16 cellular contexts compared by ENCODE assay signal in genomic region chr5:3009605-3010004, GRCh38.
A peak's percentile ranks its signal among the peaks of the same experiment; 100 is the strongest.
DNase-seq lines count a peak whose midpoint lies in the region; ATAC-seq and TF ChIP-seq lines count a peak whose summit lies in the region.
"Had no signal": no experiment of that assay in that cellular context is flagged by ENCODE, and none has a peak within 500 bp of the region (broad histone marks: within the 10 kb centered on the region; RNA-seq: fewer than 3 reads in every experiment).

No MANE protein-coding gene starts in this region.

- H3K36me3 Mint-ChIP-seq in type B pancreatic cell = no peaks in the 10 kb centered on the region
- H3K36me3 Mint-ChIP-seq: CD14-positive monocyte; CD4-positive, alpha-beta memory T cell had no signal

- DNase-seq in RWPE2 (ENCODE audit: low spot score) (peak; percentile 15), ecto neural progenitor cell (ENCODE audit: low spot score) (peak; percentile 14), mesenteric fat pad (ENCODE audit: low spot score) (peak; percentile 24), type B pancreatic cell (ENCODE audit: extremely low spot score, unreplicated experiment) (peak; percentile 7), GOT3 (lab: John Stamatoyannopoulos, UW) (no peak), H7 (no peak), right atrium auricular region (ENCODE audit: low spot score) (no peak)
- DNase-seq: 8988T; CD4-positive, alpha-beta memory T cell; DMS79 treated with DMSO at 0.1 percent for 48 hours; GF-D8; H9 had no signal

- H3K36me3 ChIP-seq in RWPE2 (ENCODE audit: low read depth) = no peaks in the 10 kb centered on the region
- H3K36me3 ChIP-seq in H7 (replicated peaks; ENCODE audit: control insufficient read depth, insufficient read depth, low read length) = no peaks in the 10 kb centered on the region
- H3K36me3 ChIP-seq in right atrium auricular region = no peaks in the 10 kb centered on the region
- H3K36me3 ChIP-seq: BLaER1 had no signal

- TF ChIP-seq CTCF in RWPE2 (IDR thresholded peaks at IDR 0.05; ENCODE audit: poor library complexity, severe bottlenecking) = no peak
- TF ChIP-seq CTCF in type B pancreatic cell (conservative IDR thresholded peaks at IDR 0.05) = no peak
- TF ChIP-seq CTCF in right atrium auricular region (IDR thresholded peaks at IDR 0.05) = no peak

- ATAC-seq in RWPE2 (ENCODE audit: low read depth) (no peak), GM18873 (IDR thresholded peaks at IDR 0.05; ENCODE audit: low FRiP score, unreplicated experiment) (no peak)
- ATAC-seq: GM23338 had no signal

- no peaks in the 10 kb centered on the region for H3K9me3 Mint-ChIP-seq in type B pancreatic cell

- H3K27me3 ChIP-seq in RWPE2 (ENCODE audit: insufficient read depth, poor library complexity, severe bottlenecking) (no peaks in the 10 kb centered on the region), H7 (ENCODE audit: control insufficient read depth, insufficient read depth, low read length) (no peaks in the 10 kb centered on the region), right atrium auricular region (no peaks in the 10 kb centered on the region)
- H3K27me3 ChIP-seq: BLaER1 had no signal

- no peaks in the 10 kb centered on the region for H3K27me3 Mint-ChIP-seq in type B pancreatic cell
- H3K27me3 Mint-ChIP-seq: CD4-positive, alpha-beta memory T cell had no signal

- H3K4me3 ChIP-seq in RWPE2 (ENCODE audit: severe bottlenecking) = no peak overlapping the region
- H3K4me3 ChIP-seq in H7 (ENCODE audit: insufficient read depth, low read depth, low read length) = no peak overlapping the region
- no peak overlapping the region for H3K4me3 ChIP-seq in right atrium auricular region
- H3K4me3 ChIP-seq: BLaER1, GM23338 had no signal

- no peaks in the 10 kb centered on the region for H3K4me1 Mint-ChIP-seq in type B pancreatic cell (ENCODE audit: unreplicated experiment)
- H3K4me1 Mint-ChIP-seq: CD14-positive monocyte; CD4-positive, alpha-beta memory T cell; GM23338; H9 had no signal

- H3K9me3 ChIP-seq in RWPE2 (ENCODE audit: severe bottlenecking) (peaks cover 8% of the 10 kb centered on the region), right atrium auricular region (no peaks in the 10 kb centered on the region)
- H3K9me3 ChIP-seq: BLaER1 had no signal

- H3K4me3 Mint-ChIP-seq in type B pancreatic cell = no peak overlapping the region
- H3K4me3 Mint-ChIP-seq: CD14-positive monocyte; CD4-positive, alpha-beta memory T cell; GM23338; H9 had no signal

- H3K4me1 ChIP-seq in RWPE2 (ENCODE audit: insufficient read depth, poor library complexity, severe bottlenecking) (peaks cover 4% of the 10 kb centered on the region), right atrium auricular region (no peaks in the 10 kb centered on the region)
- H3K4me1 ChIP-seq: BLaER1 had no signal

- no peak overlapping the region for H3K27ac ChIP-seq in RWPE2 (ENCODE audit: poor library complexity, severe bottlenecking)
- H3K27ac ChIP-seq in right atrium auricular region = no peak overlapping the region
- H3K27ac ChIP-seq: BLaER1 had no signal

- H3K27ac Mint-ChIP-seq in type B pancreatic cell = no peak overlapping the region
- H3K27ac Mint-ChIP-seq: CD4-positive, alpha-beta memory T cell; GM23338; H9 had no signal

Comparison
In these comparisons a context has a peak if more than half of its experiments do, and no peak if none do; other contexts are left out.
1. DNase-seq: peak in RWPE2 (single experiment), ecto neural progenitor cell (single experiment), mesenteric fat pad (single experiment) and type B pancreatic cell (single experiment); none in GOT3 (single experiment), H7 (single experiment) and right atrium auricular region (single experiment).